35 cellular contexts compared by ENCODE assay signal in the genomic region with DNA sequence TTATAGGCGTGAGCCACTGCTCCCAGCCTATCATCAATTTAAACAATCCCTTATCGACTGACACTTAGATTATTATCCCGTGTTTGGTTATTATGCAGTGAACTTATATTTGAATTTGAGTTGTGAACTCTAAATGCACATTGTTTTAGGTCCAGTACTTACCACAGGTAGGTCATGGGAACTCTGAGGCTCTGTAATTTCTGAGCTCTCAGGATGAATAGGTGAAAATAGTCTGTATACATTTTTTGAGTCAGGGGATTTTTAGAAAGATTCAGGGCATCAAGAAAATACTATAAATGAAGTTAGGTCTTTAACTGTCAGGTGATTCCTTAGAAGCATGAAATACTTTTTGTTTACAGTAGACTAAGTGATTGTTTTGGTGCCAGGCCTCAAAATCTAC. TPM values are rescaled to one million over a fixed set of nuclear protein-coding genes. Genes with fewer than 3 reads are reported as not detected.
"Had no signal": no experiment of that assay in that cellular context is flagged by ENCODE, and none has a peak within 500 bp of the region (broad histone marks: within the 10 kb centered on the region; RNA-seq: fewer than 3 reads in every experiment).

No MANE protein-coding gene starts in this region.

- H3K27me3 Mint-ChIP-seq: activated CD4-positive, alpha-beta memory T cell treated with anti-CD3 and anti-CD28 coated beads for 36 hours; activated CD8-positive, alpha-beta memory T cell treated with anti-CD3 and anti-CD28 coated beads, Interleukin-2, amount 10 ng/mL, durations not matched to agents 7 days and 5 days; activated naive CD4-positive, alpha-beta T cell treated with anti-CD3 and anti-CD28 coated beads, Interleukin-2, amount 10 ng/mL, durations not matched to agents 7 days and 5 days; activated naive CD8-positive, alpha-beta T cell; activated naive CD8-positive, alpha-beta T cell treated with anti-CD3 and anti-CD28 coated beads, Interleukin-2, amount 50 U/mL, for 24 hours; brain had no signal

- H3K27ac Mint-ChIP-seq: activated CD4-positive, alpha-beta memory T cell treated with anti-CD3 and anti-CD28 coated beads for 36 hours; activated CD8-positive, alpha-beta memory T cell treated with anti-CD3 and anti-CD28 coated beads, Interleukin-2, amount 10 ng/mL, durations not matched to agents 7 days and 5 days; activated naive CD4-positive, alpha-beta T cell treated with anti-CD3 and anti-CD28 coated beads, Interleukin-2, amount 10 ng/mL, durations not matched to agents 7 days and 5 days; activated naive CD8-positive, alpha-beta T cell; activated naive CD8-positive, alpha-beta T cell treated with anti-CD3 and anti-CD28 coated beads, Interleukin-2, amount 50 U/mL, for 24 hours; T-helper 1 cell treated with Interleukin-12 subunit alpha and Interleukin-12 subunit beta and Interleukin-4 antibody, amounts not matched to agents 30 μg/mL and 1 μg/mL, for 36 hours; T-helper 2 cell treated with Interferon-gamma antibody and Interleukin-4, amounts not matched to agents 5 μg/mL and 100 μg/mL, for 36 hours had no signal

- H3K4me2 ChIP-seq: SK-N-SH had no signal

- H3K4me3 Mint-ChIP-seq: activated CD4-positive, alpha-beta memory T cell treated with anti-CD3 and anti-CD28 coated beads for 36 hours; activated CD8-positive, alpha-beta memory T cell treated with anti-CD3 and anti-CD28 coated beads, Interleukin-2, amount 10 ng/mL, durations not matched to agents 7 days and 5 days; activated naive CD4-positive, alpha-beta T cell treated with anti-CD3 and anti-CD28 coated beads, Interleukin-2, amount 10 ng/mL, durations not matched to agents 7 days and 5 days; activated naive CD8-positive, alpha-beta T cell; activated naive CD8-positive, alpha-beta T cell treated with anti-CD3 and anti-CD28 coated beads, Interleukin-2, amount 50 U/mL, for 24 hours; brain; T-helper 1 cell treated with Interleukin-12 subunit alpha and Interleukin-12 subunit beta and Interleukin-4 antibody, amounts not matched to agents 30 μg/mL and 1 μg/mL, for 36 hours; T-helper 2 cell treated with Interferon-gamma antibody and Interleukin-4, amounts not matched to agents 5 μg/mL and 100 μg/mL, for 36 hours had no signal

- H3K36me3 ChIP-seq: MG63, SJSA1 had no signal

- H3K9me3 ChIP-seq: MG63, Peyer's patch, SJSA1, SK-N-SH had no signal

- H3K4me3 ChIP-seq: MG63, Peyer's patch, SJSA1 had no signal

- H3K36me3 Mint-ChIP-seq: activated CD8-positive, alpha-beta memory T cell treated with anti-CD3 and anti-CD28 coated beads, Interleukin-2, amount 10 ng/mL, durations not matched to agents 7 days and 5 days; activated naive CD4-positive, alpha-beta T cell treated with anti-CD3 and anti-CD28 coated beads, Interleukin-2, amount 10 ng/mL, durations not matched to agents 7 days and 5 days had no signal

- H3K9ac ChIP-seq: SK-N-SH had no signal

- FAIRE-seq: bronchial epithelial cell, TTC549 had no signal

- H3K4me1 Mint-ChIP-seq: activated CD8-positive, alpha-beta memory T cell treated with anti-CD3 and anti-CD28 coated beads, Interleukin-2, amount 10 ng/mL, durations not matched to agents 7 days and 5 days; activated naive CD4-positive, alpha-beta T cell treated with anti-CD3 and anti-CD28 coated beads, Interleukin-2, amount 10 ng/mL, durations not matched to agents 7 days and 5 days; activated naive CD8-positive, alpha-beta T cell treated with anti-CD3 and anti-CD28 coated beads, Interleukin-2, amount 50 U/mL, for 24 hours; brain had no signal

- ATAC-seq: activated CD8-positive, alpha-beta memory T cell treated with anti-CD3 and anti-CD28 coated beads, Interleukin-2, amount 10 ng/mL, durations not matched to agents 7 days and 5 days; activated naive CD8-positive, alpha-beta T cell treated with anti-CD3 and anti-CD28 coated beads, Interleukin-2, amount 50 U/mL, for 24 hours; PC-3 had no signal

- H3K27me3 ChIP-seq: MG63, Peyer's patch, SJSA1 had no signal

- H3K4me1 ChIP-seq: Peyer's patch, SJSA1 had no signal

- DNase-seq: activated CD4-positive, alpha-beta memory T cell treated with anti-CD3 and anti-CD28 coated beads for 36 hours; activated CD4-positive, alpha-beta T cell treated with anti-CD3 and anti-CD28 coated beads, Interleukin-2, amount 50 U/mL, for 1 hour; activated CD8-positive, alpha-beta memory T cell treated with anti-CD3 and anti-CD28 coated beads for 24 hours; activated CD8-positive, alpha-beta memory T cell treated with anti-CD3 and anti-CD28 coated beads, Interleukin-2, amount 10 ng/mL, durations not matched to agents 7 days and 5 days; activated CD8-positive, alpha-beta memory T cell treated with anti-CD3 and anti-CD28 coated beads, Interleukin-2, amount 50 U/mL, for 48 hours; activated effector memory CD4-positive, alpha-beta T cell treated with Interleukin-2 at 50 U/mL for 16 hours; activated naive CD4-positive, alpha-beta T cell treated with anti-CD3 and anti-CD28 coated beads, Interleukin-2, amount 10 ng/mL, durations not matched to agents 7 days and 5 days; activated naive CD8-positive, alpha-beta T cell treated with anti-CD3 and anti-CD28 coated beads, Interleukin-2, amount 50 U/mL, for 24 hours; anterior cingulate cortex; caudate nucleus; cerebellar nuclear complex; cortex of kidney; Kasumi-1; MG63; NCI-H1048; NCI-H1105 treated with DMSO at 0.1 percent for 48 hours; NCI-H1436; NCI-H1694 treated with DMSO at 0.1 percent for 48 hours; NCI-H2029; NCI-H2171; NCI-H510A; NCI-H526; NCI-H748 treated with DMSO at 0.1 percent for 48 hours; PC-3; RPMI8226; SHP77 treated with DMSO at 0.1 percent for 48 hours; SK-N-SH had no signal

- H3K27ac ChIP-seq: Peyer's patch, SJSA1 had no signal

- H3K9me3 Mint-ChIP-seq: activated CD4-positive, alpha-beta memory T cell treated with anti-CD3 and anti-CD28 coated beads for 36 hours; activated naive CD4-positive, alpha-beta T cell treated with anti-CD3 and anti-CD28 coated beads, Interleukin-2, amount 10 ng/mL, durations not matched to agents 7 days and 5 days; activated naive CD8-positive, alpha-beta T cell treated with anti-CD3 and anti-CD28 coated beads, Interleukin-2, amount 50 U/mL, for 24 hours; T-helper 1 cell treated with Interleukin-12 subunit alpha and Interleukin-12 subunit beta and Interleukin-4 antibody, amounts not matched to agents 30 μg/mL and 1 μg/mL, for 36 hours; T-helper 2 cell treated with Interferon-gamma antibody and Interleukin-4, amounts not matched to agents 5 μg/mL and 100 μg/mL, for 36 hours had no signal

RNA-seq across cellular contexts. Expression of a gene that starts 25.0 kb away (rescaled TPM):
- total RNA-seq: activated CD4-positive, alpha-beta memory T cell treated with anti-CD3 and anti-CD28 coated beads for 36 hours; activated CD8-positive, alpha-beta memory T cell treated with anti-CD3 and anti-CD28 coated beads, Interleukin-2, amount 10 ng/mL, durations not matched to agents 7 days and 5 days; bronchial epithelial cell; PC-3; Peyer's patch; SJSA1 had no signal

RNA-seq across cellular contexts. Expression of a gene that starts 29.6 kb away (rescaled TPM):
- total RNA-seq: activated CD8-positive, alpha-beta memory T cell treated with anti-CD3 and anti-CD28 coated beads, Interleukin-2, amount 10 ng/mL, durations not matched to agents 7 days and 5 days had no signal
